15 cellular contexts compared by ENCODE assay signal in genomic region chr17:36131436-36131835, GRCh38. TPM values are rescaled to one million over a fixed set of nuclear protein-coding genes. Genes with fewer than 3 reads are reported as not detected.
DNase-seq lines count a peak whose midpoint lies in the region; ATAC-seq and TF ChIP-seq lines count a peak whose summit lies in the region.
"Had no signal": no experiment of that assay in that cellular context is flagged by ENCODE, and none has a peak within 500 bp of the region (broad histone marks: within the 10 kb centered on the region; RNA-seq: fewer than 3 reads in every experiment).

No MANE protein-coding gene starts in this region.

- ATAC-seq in PC-3 (no peak), left lung (peak; percentile 30), HG02870 (IDR thresholded peaks at IDR 0.05; ENCODE audit: unreplicated experiment) (no peak)

- H3K4me1 ChIP-seq in PC-3 (ENCODE audit: insufficient read depth, low read length) (no peaks in the 10 kb centered on the region), left lung (peaks cover 0 to 17% of the 10 kb centered on the region in 2 donors)

- no peaks in the 10 kb centered on the region for H3K9me3 Mint-ChIP-seq in activated T-cell treated with anti-CD3 and anti-CD28 coated beads, Interleukin-2, amount 50 U/mL, for 24 hours

- no peaks in the 10 kb centered on the region for H3K36me3 ChIP-seq in PC-3 (ENCODE audit: low read depth, low read length)
- H3K36me3 ChIP-seq in left lung = no peaks in the 10 kb centered on the region
- H3K36me3 ChIP-seq: colonic mucosa had no signal

- in situ Hi-C loops in KBM-7 (cut with MboI; ENCODE audit: low pct_unique_long_range_greater_than_20kb, low sequenced_read_pairs) = no loop called here

- no peak overlapping the region for H3K9ac ChIP-seq in PC-3 (ENCODE audit: low read length)

- H4K20me1 ChIP-seq in PC-3 (ENCODE audit: low read length) = no peaks in the 10 kb centered on the region

- H3K79me2 ChIP-seq in PC-3 (ENCODE audit: low read length) = no peaks in the 10 kb centered on the region

- H2AFZ ChIP-seq in PC-3 (ENCODE audit: low read length) = no peak overlapping the region

- peak; percentile 17 for DNase-seq in DMS114 treated with DMSO at 0.1 percent for 48 hours (lab: John Stamatoyannopoulos, UW; ENCODE audit: unreplicated experiment)
- DNase-seq in KBM-7 = peak; percentile 23
- DNase-seq in PC-3 = no peak
- DNase-seq in left lung = no peak
- no peak for DNase-seq in activated T-cell treated with anti-CD3 and anti-CD28 coated beads, Interleukin-2, amount 50 U/mL, for 24 hours
- DNase-seq in OCI-M2 (lab: John Stamatoyannopoulos, UW; ENCODE audit: unreplicated experiment) = no peak
- DNase-seq: activated gamma-delta T cell treated with Interleukin-2 at 50 U/mL for 16 hours, colonic mucosa, DMS153, NCI-H1417 treated with DMSO at 0.1 percent for 48 hours, NCI-H345, testis had no signal

- TF ChIP-seq CTCF in PC-3 (conservative IDR thresholded peaks at IDR 0.05; ENCODE audit: low read depth, low read length) (0 out of 2 replicates have a peak, but pooled peaks have one; percentile 10), left lung (IDR thresholded peaks at IDR 0.05) (no peak)

- H3K4me2 ChIP-seq in PC-3 (ENCODE audit: low read length) = no peak overlapping the region
- H3K4me2 ChIP-seq: smooth muscle cell had no signal

- H3K27ac Mint-ChIP-seq in activated T-cell treated with anti-CD3 and anti-CD28 coated beads, Interleukin-2, amount 50 U/mL, for 24 hours = no peak overlapping the region
- H3K27ac Mint-ChIP-seq: IgD-negative memory B cell had no signal

- intact Hi-C loops in PC-3 (cut with micrococcal nuclease) = no loop called here
- intact Hi-C loops in left lung (cut with DNase I) = no loop called here

- H3K27ac ChIP-seq in PC-3 (ENCODE audit: low read length) (no peak overlapping the region), left lung (no peak overlapping the region)
- H3K27ac ChIP-seq: colonic mucosa had no signal

- H3K27me3 ChIP-seq in PC-3 (ENCODE audit: low read length) (0 out of 2 replicates have a peak, but pooled peaks cover 12% of the 10 kb centered on the region), left lung (no peaks in the 10 kb centered on the region)
- H3K27me3 ChIP-seq: colonic mucosa, testis had no signal

- H3K4me3 Mint-ChIP-seq in activated T-cell treated with anti-CD3 and anti-CD28 coated beads, Interleukin-2, amount 50 U/mL, for 24 hours = no peak overlapping the region

- H3K36me3 Mint-ChIP-seq in activated T-cell treated with anti-CD3 and anti-CD28 coated beads, Interleukin-2, amount 50 U/mL, for 24 hours (ENCODE audit: low read depth) = no peaks in the 10 kb centered on the region
- H3K36me3 Mint-ChIP-seq: IgD-negative memory B cell had no signal

- POLR2A ChIA-PET in PC-3 (lab: Charles Lee; ENCODE audit: unreplicated experiment) = no interaction called here

- H3K9me2 ChIP-seq in PC-3 (replicated peaks; ENCODE audit: low read length) = no peaks in the 10 kb centered on the region

- H3K9me3 ChIP-seq in PC-3 (ENCODE audit: low read length) (no peaks in the 10 kb centered on the region), left lung (peaks cover 0 to 4% of the 10 kb centered on the region in 2 donors)
- H3K9me3 ChIP-seq: colonic mucosa, testis had no signal

- peaks cover 44% of the 10 kb centered on the region for H3K27me3 Mint-ChIP-seq in activated T-cell treated with anti-CD3 and anti-CD28 coated beads, Interleukin-2, amount 50 U/mL, for 24 hours

- no TSS peak for BruUV-seq in PC-3 (replicated peaks; lab: Mats Ljungman, UMichigan)

- H3F3A ChIP-seq in PC-3 (ENCODE audit: low read length, unreplicated experiment) = no peaks in the 10 kb centered on the region

- CTCF ChIA-PET in PC-3 (lab: Charles Lee) = no interaction called here

- H3K4me3 ChIP-seq in PC-3 (ENCODE audit: low read length) = no peak overlapping the region
- H3K4me3 ChIP-seq in left lung = no peak overlapping the region
- H3K4me3 ChIP-seq: colonic mucosa, smooth muscle cell, testis had no signal

- peaks cover 9% of the 10 kb centered on the region for H3K4me1 Mint-ChIP-seq in activated T-cell treated with anti-CD3 and anti-CD28 coated beads, Interleukin-2, amount 50 U/mL, for 24 hours (ENCODE audit: low read depth)

RNA-seq across cellular contexts. Expression of gene CCL4, which starts 27.8 kb away (rescaled TPM):
- total RNA-seq in PC-3 (2014; rRNA removed) = not detected in 2 replicates
- total RNA-seq in left lung = 10 to 100 TPM in 1 of 2 donors, 1 to 10 TPM in 1; 6.4 to 62.0 TPM

RNA-seq across cellular contexts. Expression of gene CCL3, which starts 41.5 kb away (rescaled TPM):
- not detected in 2 replicates for total RNA-seq in PC-3 (2014; rRNA removed)
- total RNA-seq in left lung = 10 to 100 TPM in 1 of 2 donors, 1 to 10 TPM in 1; 3.2 to 40.9 TPM

RNA-seq across cellular contexts. Expression of gene TBC1D3B, which starts 45.0 kb away (rescaled TPM):
- total RNA-seq in PC-3 (2014; rRNA removed) (1.4 and 4.3 TPM in 2 replicates), left lung (1 to 10 TPM; 6.7 to 8.8 TPM)
- total RNA-seq: smooth muscle cell had no signal

Comparison
In these comparisons a context has a peak if more than half of its experiments do, and no peak if none do; other contexts are left out.
1. DNase-seq: peak in DMS114 treated with DMSO at 0.1 percent for 48 hours (single experiment) and KBM-7 (single experiment); none in PC-3 (single experiment), left lung (0 of 2), activated T-cell treated with anti-CD3 and anti-CD28 coated beads, Interleukin-2, amount 50 U/mL, for 24 hours (single experiment) and OCI-M2 (single experiment).